1 cellular context compared by ENCODE assay signal in genomic region chr22:23115369-23115768, GRCh38.
TF ChIP-seq lines count a peak whose summit lies in the region.

No MANE protein-coding gene starts in this region.

TF ChIP-seq in K562, 482 proteins besides CTCF, POLR2A, EP300 and RAD21:
- TF ChIP-seq THAP12 (CRISPR knock-in tag; IDR thresholded peaks at IDR 0.05): peak; percentile 54; the same call in 1 of the 2 replicates
- no peak for TF ChIP-seq ZNF696 (CRISPR knock-in tag; conservative IDR thresholded peaks at IDR 0.05)
- TF ChIP-seq BHLHE40 (IDR thresholded peaks at IDR 0.05; ENCODE audit: low read length): no peak; the same call in 1 of the 2 replicates
